ENCODE assay signal across 1 cellular context in the genomic region with DNA sequence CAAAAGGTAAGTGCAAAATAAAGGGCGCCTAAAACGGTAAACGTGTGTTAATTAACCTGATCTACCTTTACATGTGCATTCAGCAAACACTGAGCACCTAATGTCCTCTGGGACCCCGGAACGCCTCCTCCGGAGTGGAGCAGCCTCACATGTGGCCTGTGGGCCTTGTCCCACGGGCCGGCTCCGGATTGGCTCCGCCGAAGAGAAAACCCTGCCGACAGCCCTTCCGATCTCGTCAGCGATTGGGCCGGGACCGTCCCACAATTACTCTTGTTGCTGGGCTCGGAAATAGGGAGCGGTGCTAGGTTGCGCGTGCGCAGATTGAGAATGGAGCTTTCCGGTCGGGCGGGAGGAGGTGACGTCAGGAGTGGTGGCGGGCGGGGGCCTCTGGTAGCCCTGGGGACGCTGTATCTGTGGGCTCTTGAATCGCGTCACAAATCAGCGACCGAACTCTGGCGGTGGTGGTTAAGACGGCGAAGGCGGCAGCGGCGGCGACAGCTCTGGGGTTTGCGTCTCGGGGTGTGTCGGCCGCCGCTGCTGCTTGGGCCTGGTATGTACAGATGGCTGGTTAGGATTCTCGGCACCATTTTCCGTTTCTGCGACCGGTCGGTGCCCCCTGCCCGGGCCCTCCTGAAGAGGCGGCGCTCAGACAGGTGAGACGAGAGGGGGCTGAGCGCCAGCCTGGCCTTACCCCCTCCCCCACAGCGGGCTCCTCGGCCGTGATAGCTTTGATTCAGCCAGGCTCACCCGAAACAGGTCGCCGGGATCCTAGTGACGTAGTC.
TF ChIP-seq lines count a peak whose summit lies in the region.

Gene SENP2 (plus strand): TSS at position 434 of the 782 bp plus-strand sequence. CDS start 119 bp downstream, at position 553.

TF ChIP-seq in K562, 482 proteins besides CTCF, POLR2A, EP300 and RAD21 (continued from another document and continues in another):
- TF ChIP-seq ZMIZ1 (IDR thresholded peaks at IDR 0.05; ENCODE audit: low read depth in 2 of 2, low read length in 2 of 2) (no peak), ZC3H11A (IDR thresholded peaks at IDR 0.05; ENCODE audit: low read depth, low read length) (no peak), USF1 (CRISPR knock-in tag; IDR thresholded peaks at IDR 0.05) (peak; percentile 55; the same call in 1 of the 2 replicates), ZNF347 (CRISPR knock-in tag; IDR thresholded peaks at IDR 0.05; ENCODE audit: low read depth) (no peak), RBBP5 (IDR thresholded peaks at IDR 0.05; ENCODE audit: borderline replicate concordance, insufficient read depth, low read length, poor library complexity, severe bottlenecking) (peak; percentile 94), SMARCB1 (IDR thresholded peaks at IDR 0.05; ENCODE audit: insufficient read length, low read depth) (no peak), ZNF224 (CRISPR knock-in tag; IDR thresholded peaks at IDR 0.05) (no peak), ESRRA (IDR thresholded peaks at IDR 0.05; ENCODE audit: borderline replicate concordance, low read depth) (peak; percentile 63; the same call in 1 of the 2 replicates), NONO (IDR thresholded peaks at IDR 0.05; ENCODE audit: low read depth in 2 of 2, low read length in 1 of 2) (no peak), ZNF436 (CRISPR knock-in tag; IDR thresholded peaks at IDR 0.05) (no peak), ZNF75A (CRISPR knock-in tag; IDR thresholded peaks at IDR 0.05) (no peak), IRF1 (CRISPR knock-in tag; IDR thresholded peaks at IDR 0.05; ENCODE audit: borderline replicate concordance) (no peak), GTF3C2 (IDR thresholded peaks at IDR 0.05; ENCODE audit: borderline replicate concordance, extremely low read depth, insufficient read length) (no peak), ASH1L (IDR thresholded peaks at IDR 0.05; ENCODE audit: borderline replicate concordance, low read depth, partially characterized antibody) (no peak), RCOR1 (IDR thresholded peaks at IDR 0.05; ENCODE audit: borderline replicate concordance in 1 of 2, low read depth in 2 of 2, low read length in 2 of 2) (peak in 1 of 2 experiments; percentile 71; a peak in 1 of 4 replicates), PTBP1 (IDR thresholded peaks at IDR 0.05; ENCODE audit: low read depth, low read length) (no peak), TRIM24 (IDR thresholded peaks at IDR 0.05) (0 out of 4 replicates have a peak, but pooled peaks of 1 of the 2 experiments have one; percentile 28), ZNF778 (CRISPR knock-in tag; IDR thresholded peaks at IDR 0.05) (no peak), ZBTB11 (CRISPR knock-in tag; IDR thresholded peaks at IDR 0.05) (peak in 1 of 3 experiments; percentile 86; a peak in 2 of 6 replicates), CXXC5 (CRISPR knock-in tag; IDR thresholded peaks at IDR 0.05) (peak; percentile 68), ZNF696 (CRISPR knock-in tag; conservative IDR thresholded peaks at IDR 0.05) (no peak), KLF1 (tag; IDR thresholded peaks at IDR 0.05) (no peak), YY1 (IDR thresholded peaks at IDR 0.05; ENCODE audit: borderline replicate concordance in 1 of 3, control insufficient read depth in 1 of 3, extremely low read depth in 1 of 3, insufficient read depth in 3 of 3, insufficient read length in 1 of 3, insufficient replicate concordance in 2 of 3, low read depth in 1 of 3, low read length in 2 of 3) (peak in 2 of 3 experiments; percentile 8 to 50), CEBPG (CRISPR knock-in tag; IDR thresholded peaks at IDR 0.05) (no peak), CEBPG (tag; conservative IDR thresholded peaks at IDR 0.05 in 1 of 2, IDR thresholded peaks at IDR 0.05 in 1 of 2) (no peak)
- TF ChIP-seq, protein P1, sequence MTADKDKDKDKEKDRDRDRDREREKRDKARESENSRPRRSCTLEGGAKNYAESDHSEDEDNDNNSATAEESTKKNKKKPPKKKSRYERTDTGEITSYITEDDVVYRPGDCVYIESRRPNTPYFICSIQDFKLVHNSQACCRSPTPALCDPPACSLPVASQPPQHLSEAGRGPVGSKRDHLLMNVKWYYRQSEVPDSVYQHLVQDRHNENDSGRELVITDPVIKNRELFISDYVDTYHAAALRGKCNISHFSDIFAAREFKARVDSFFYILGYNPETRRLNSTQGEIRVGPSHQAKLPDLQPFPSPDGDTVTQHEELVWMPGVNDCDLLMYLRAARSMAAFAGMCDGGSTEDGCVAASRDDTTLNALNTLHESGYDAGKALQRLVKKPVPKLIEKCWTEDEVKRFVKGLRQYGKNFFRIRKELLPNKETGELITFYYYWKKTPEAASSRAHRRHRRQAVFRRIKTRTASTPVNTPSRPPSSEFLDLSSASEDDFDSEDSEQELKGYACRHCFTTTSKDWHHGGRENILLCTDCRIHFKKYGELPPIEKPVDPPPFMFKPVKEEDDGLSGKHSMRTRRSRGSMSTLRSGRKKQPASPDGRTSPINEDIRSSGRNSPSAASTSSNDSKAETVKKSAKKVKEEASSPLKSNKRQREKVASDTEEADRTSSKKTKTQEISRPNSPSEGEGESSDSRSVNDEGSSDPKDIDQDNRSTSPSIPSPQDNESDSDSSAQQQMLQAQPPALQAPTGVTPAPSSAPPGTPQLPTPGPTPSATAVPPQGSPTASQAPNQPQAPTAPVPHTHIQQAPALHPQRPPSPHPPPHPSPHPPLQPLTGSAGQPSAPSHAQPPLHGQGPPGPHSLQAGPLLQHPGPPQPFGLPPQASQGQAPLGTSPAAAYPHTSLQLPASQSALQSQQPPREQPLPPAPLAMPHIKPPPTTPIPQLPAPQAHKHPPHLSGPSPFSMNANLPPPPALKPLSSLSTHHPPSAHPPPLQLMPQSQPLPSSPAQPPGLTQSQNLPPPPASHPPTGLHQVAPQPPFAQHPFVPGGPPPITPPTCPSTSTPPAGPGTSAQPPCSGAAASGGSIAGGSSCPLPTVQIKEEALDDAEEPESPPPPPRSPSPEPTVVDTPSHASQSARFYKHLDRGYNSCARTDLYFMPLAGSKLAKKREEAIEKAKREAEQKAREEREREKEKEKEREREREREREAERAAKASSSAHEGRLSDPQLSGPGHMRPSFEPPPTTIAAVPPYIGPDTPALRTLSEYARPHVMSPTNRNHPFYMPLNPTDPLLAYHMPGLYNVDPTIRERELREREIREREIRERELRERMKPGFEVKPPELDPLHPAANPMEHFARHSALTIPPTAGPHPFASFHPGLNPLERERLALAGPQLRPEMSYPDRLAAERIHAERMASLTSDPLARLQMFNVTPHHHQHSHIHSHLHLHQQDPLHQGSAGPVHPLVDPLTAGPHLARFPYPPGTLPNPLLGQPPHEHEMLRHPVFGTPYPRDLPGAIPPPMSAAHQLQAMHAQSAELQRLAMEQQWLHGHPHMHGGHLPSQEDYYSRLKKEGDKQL (CRISPR knock-in tag; IDR thresholded peaks at IDR 0.05; ENCODE audit: borderline replicate concordance) = no peak
